ENCODE assay signal across 22 cellular contexts in genomic region chrX:81291996-81292395, GRCh38.
"Had no signal": no experiment of that assay in that cellular context is flagged by ENCODE, and none has a peak within 500 bp of the region (broad histone marks: within the 10 kb centered on the region; RNA-seq: fewer than 3 reads in every experiment).

No MANE protein-coding gene starts in this region.

- H3K27ac ChIP-seq: RWPE1 had no signal

- H3K4me2 ChIP-seq: SK-N-SH had no signal

- ATAC-seq: Panc1, PC-3, T-cell had no signal

- H3K9me3 ChIP-seq: MG63, SK-N-SH had no signal

- H3K27me3 ChIP-seq: MG63 had no signal

- H3K9ac ChIP-seq: SK-N-SH had no signal

- H3K4me3 ChIP-seq: MG63 had no signal

- DNase-seq: Karpas-422, KG1, MG63, NCI-H1092, NCI-H1436, NCI-H187, NCI-H2029, NCI-H2081 treated with DMSO at 0.1 percent for 48 hours, NCI-H2171, NCI-H226, NCI-H446, NCI-H510A, NCI-H524 treated with DMSO at 0.1 percent for 48 hours, NCI-H69, NCI-H774, PC-3, SHP77, SK-N-SH, SW 1271, T-cell had no signal

- H3K36me3 ChIP-seq: MG63 had no signal
